Comparison of ENCODE assay signal across 39 cellular contexts in the genomic region with DNA sequence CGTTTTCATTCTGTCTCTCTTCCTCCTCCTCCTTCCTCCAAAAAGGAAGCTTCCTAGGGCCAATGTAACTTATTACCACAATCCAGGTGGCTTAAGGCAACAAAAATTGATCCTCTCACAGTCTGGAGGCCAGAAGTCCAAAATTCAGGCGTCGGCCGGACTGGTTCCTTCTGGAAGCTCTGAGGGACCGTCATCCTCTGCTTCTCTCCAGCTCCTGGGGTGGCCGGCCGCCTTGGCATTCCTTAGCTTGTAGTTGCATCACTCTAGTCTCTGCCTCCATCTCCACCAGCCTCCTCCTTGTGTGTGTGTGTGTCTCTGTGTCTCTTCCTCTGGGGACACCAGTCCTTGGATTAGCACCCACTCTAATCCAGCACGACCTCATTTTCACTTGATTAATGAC.
"Had no signal": no experiment of that assay in that cellular context is flagged by ENCODE, and none has a peak within 500 bp of the region (broad histone marks: within the 10 kb centered on the region; RNA-seq: fewer than 3 reads in every experiment).

No MANE protein-coding gene starts in this region.

- H3K9me3 Mint-ChIP-seq: activated T-helper 1 cell treated with anti-CD3 and anti-CD28 coated beads, Interleukin-12 subunit alpha, Interleukin-12 subunit beta, Interleukin-2, Interleukin-4 antibody, amounts not matched to agents 30 ng/mL and 10 ng/mL and 1 ng/mL, durations not matched to agents 14 hours and 24 hours and 36 hours had no signal

- H3K36me3 Mint-ChIP-seq: activated naive CD4-positive, alpha-beta T cell treated with anti-CD3 and anti-CD28 coated beads, Interleukin-2, amount 10 ng/mL, durations not matched to agents 7 days and 5 days; activated naive CD4-positive, alpha-beta T cell treated with anti-CD3 and anti-CD28 coated beads, Interleukin-2, amount 50 U/mL, for 24 hours; activated naive CD8-positive, alpha-beta T cell; activated naive CD8-positive, alpha-beta T cell treated with anti-CD3 and anti-CD28 coated beads for 36 hours; activated naive CD8-positive, alpha-beta T cell treated with anti-CD3 and anti-CD28 coated beads, Interleukin-2, amount 10 ng/mL, durations not matched to agents 7 days and 5 days; brain had no signal

- H3K27me3 Mint-ChIP-seq: activated naive CD4-positive, alpha-beta T cell treated with anti-CD3 and anti-CD28 coated beads, Interleukin-2, amount 10 ng/mL, durations not matched to agents 7 days and 5 days; activated naive CD4-positive, alpha-beta T cell treated with anti-CD3 and anti-CD28 coated beads, Interleukin-2, amount 50 U/mL, for 24 hours; activated naive CD8-positive, alpha-beta T cell treated with anti-CD3 and anti-CD28 coated beads for 36 hours; activated naive CD8-positive, alpha-beta T cell treated with anti-CD3 and anti-CD28 coated beads, Interleukin-2, amount 10 ng/mL, durations not matched to agents 7 days and 5 days; activated naive CD8-positive, alpha-beta T cell treated with anti-CD3 and anti-CD28 coated beads, Interleukin-2, amount 50 U/mL, for 24 hours had no signal

- H3K27me3 ChIP-seq: adrenal gland, ascending aorta, body of pancreas, brain microvascular endothelial cell, breast epithelium, cardiac muscle cell had no signal

- H3K4me3 Mint-ChIP-seq: activated naive CD4-positive, alpha-beta T cell treated with anti-CD3 and anti-CD28 coated beads for 36 hours; activated naive CD4-positive, alpha-beta T cell treated with anti-CD3 and anti-CD28 coated beads, Interleukin-2, amount 10 ng/mL, durations not matched to agents 7 days and 5 days; activated naive CD4-positive, alpha-beta T cell treated with anti-CD3 and anti-CD28 coated beads, Interleukin-2, amount 50 U/mL, for 24 hours; activated naive CD8-positive, alpha-beta T cell; activated naive CD8-positive, alpha-beta T cell treated with anti-CD3 and anti-CD28 coated beads for 36 hours; activated naive CD8-positive, alpha-beta T cell treated with anti-CD3 and anti-CD28 coated beads, Interleukin-2, amount 10 ng/mL, durations not matched to agents 7 days and 5 days; activated naive CD8-positive, alpha-beta T cell treated with anti-CD3 and anti-CD28 coated beads, Interleukin-2, amount 50 U/mL, for 24 hours; activated T-cell treated with anti-CD3 and anti-CD28 coated beads, Interleukin-2, amount 50 U/mL, for 24 hours; activated T-cell treated with anti-CD3 and anti-CD28 coated beads, Interleukin-2, amount 50 U/mL, for 4 hours; activated T-cell treated with anti-CD3 and anti-CD28 coated beads, Interleukin-2, amount 50 U/mL, for 72 hours; activated T-helper 1 cell treated with anti-CD3 and anti-CD28 coated beads, Interleukin-12 subunit alpha, Interleukin-12 subunit beta, Interleukin-2, Interleukin-4 antibody, amounts not matched to agents 30 ng/mL and 10 ng/mL and 1 ng/mL, durations not matched to agents 14 hours and 24 hours and 36 hours; activated T-helper 17 cell treated with anti-CD3 and anti-CD28 coated beads, Interleukin-2, amount 50 U/mL, for 72 hours; brain; central memory CD8-positive, alpha-beta T cell had no signal

- ATAC-seq: activated naive CD4-positive, alpha-beta T cell treated with anti-CD3 and anti-CD28 coated beads, Interleukin-2, amount 50 U/mL, for 72 hours; activated naive CD8-positive, alpha-beta T cell treated with anti-CD3 and anti-CD28 coated beads, Interleukin-2, amount 50 U/mL, for 24 hours; activated T-cell treated with anti-CD3 and anti-CD28 coated beads, Interleukin-2, amount 50 U/mL, for 4 hours; activated T-cell treated with anti-CD3 and anti-CD28 coated beads, Interleukin-2, amount 50 U/mL, for 72 hours; activated T-helper 17 cell treated with anti-CD3 and anti-CD28 coated beads, Interleukin-2, amount 50 U/mL, for 72 hours; body of pancreas had no signal

- H3K4me1 Mint-ChIP-seq: activated naive CD4-positive, alpha-beta T cell treated with anti-CD3 and anti-CD28 coated beads, Interleukin-2, amount 10 ng/mL, durations not matched to agents 7 days and 5 days; activated naive CD4-positive, alpha-beta T cell treated with anti-CD3 and anti-CD28 coated beads, Interleukin-2, amount 50 U/mL, for 24 hours; activated naive CD8-positive, alpha-beta T cell treated with anti-CD3 and anti-CD28 coated beads for 36 hours; activated naive CD8-positive, alpha-beta T cell treated with anti-CD3 and anti-CD28 coated beads, Interleukin-2, amount 10 ng/mL, durations not matched to agents 7 days and 5 days; activated naive CD8-positive, alpha-beta T cell treated with anti-CD3 and anti-CD28 coated beads, Interleukin-2, amount 50 U/mL, for 24 hours; activated T-helper 17 cell treated with anti-CD3 and anti-CD28 coated beads, Interleukin-2, amount 50 U/mL, for 72 hours; brain; central memory CD8-positive, alpha-beta T cell had no signal

- H3K4me1 ChIP-seq: adrenal gland, ascending aorta, body of pancreas, breast epithelium had no signal

- DNase-seq: activated effector memory CD4-positive, alpha-beta T cell treated with anti-CD3 and anti-CD28 coated beads, Interleukin-2, amount 50 U/mL, for 16 hours; activated effector memory CD4-positive, alpha-beta T cell treated with Interleukin-2 at 50 U/mL for 16 hours; activated gamma-delta T cell; activated gamma-delta T cell treated with Interleukin-2 at 50 U/mL for 16 hours; activated naive CD4-positive, alpha-beta T cell; activated naive CD4-positive, alpha-beta T cell treated with anti-CD3 and anti-CD28 coated beads for 36 hours; activated naive CD4-positive, alpha-beta T cell treated with anti-CD3 and anti-CD28 coated beads, Interleukin-2, amount 10 ng/mL, durations not matched to agents 7 days and 5 days; activated naive CD4-positive, alpha-beta T cell treated with anti-CD3 and anti-CD28 coated beads, Interleukin-2, amount 50 U/mL, for 16 hours; activated naive CD4-positive, alpha-beta T cell treated with Interleukin-2 at 50 U/mL for 16 hours; activated naive CD8-positive, alpha-beta T cell treated with anti-CD3 and anti-CD28 coated beads for 36 hours; activated naive CD8-positive, alpha-beta T cell treated with anti-CD3 and anti-CD28 coated beads, Interleukin-2, amount 10 ng/mL, durations not matched to agents 7 days and 5 days; activated naive CD8-positive, alpha-beta T cell treated with anti-CD3 and anti-CD28 coated beads, Interleukin-2, amount 50 U/mL, for 24 hours; activated T-cell treated with anti-CD3 and anti-CD28 coated beads for 4 hours; activated T-cell treated with anti-CD3 and anti-CD28 coated beads, Interleukin-2, amount 50 U/mL, for 1 hour; activated T-cell treated with anti-CD3 and anti-CD28 coated beads, Interleukin-2, amount 50 U/mL, for 24 hours; activated T-cell treated with anti-CD3 and anti-CD28 coated beads, Interleukin-2, amount 50 U/mL, for 4 hours; activated T-cell treated with anti-CD3 and anti-CD28 coated beads, Interleukin-2, amount 50 U/mL, for 48 hours; activated T-cell treated with anti-CD3 and anti-CD28 coated beads, Interleukin-2, amount 50 U/mL, for 72 hours; adrenal gland; amniotic stem cell; amygdala; anterior cingulate cortex; aorta; body of pancreas; brain microvascular endothelial cell; caudate nucleus; central memory CD4-positive, alpha-beta T cell; cerebellar nuclear complex had no signal

- H3K27ac Mint-ChIP-seq: activated naive CD4-positive, alpha-beta T cell treated with anti-CD3 and anti-CD28 coated beads for 36 hours; activated naive CD4-positive, alpha-beta T cell treated with anti-CD3 and anti-CD28 coated beads, Interleukin-2, amount 10 ng/mL, durations not matched to agents 7 days and 5 days; activated naive CD4-positive, alpha-beta T cell treated with anti-CD3 and anti-CD28 coated beads, Interleukin-2, amount 50 U/mL, for 24 hours; activated naive CD4-positive, alpha-beta T cell treated with anti-CD3 and anti-CD28 coated beads, Interleukin-2, amount 50 U/mL, for 72 hours; activated naive CD8-positive, alpha-beta T cell; activated naive CD8-positive, alpha-beta T cell treated with anti-CD3 and anti-CD28 coated beads for 36 hours; activated naive CD8-positive, alpha-beta T cell treated with anti-CD3 and anti-CD28 coated beads, Interleukin-2, amount 10 ng/mL, durations not matched to agents 7 days and 5 days; activated naive CD8-positive, alpha-beta T cell treated with anti-CD3 and anti-CD28 coated beads, Interleukin-2, amount 50 U/mL, for 24 hours; activated T-cell treated with anti-CD3 and anti-CD28 coated beads, Interleukin-2, amount 50 U/mL, for 24 hours; activated T-cell treated with anti-CD3 and anti-CD28 coated beads, Interleukin-2, amount 50 U/mL, for 72 hours; activated T-helper 1 cell treated with anti-CD3 and anti-CD28 coated beads, Interleukin-12 subunit alpha, Interleukin-12 subunit beta, Interleukin-2, Interleukin-4 antibody, amounts not matched to agents 30 ng/mL and 10 ng/mL and 1 ng/mL, durations not matched to agents 14 hours and 24 hours and 36 hours; activated T-helper 17 cell treated with anti-CD3 and anti-CD28 coated beads, Interleukin-2, amount 50 U/mL, for 72 hours; activated T-helper 2 cell treated with anti-CD3 and anti-CD28 coated beads, Interferon-gamma antibody, Interleukin-2, Interleukin-4, amounts not matched to agents 10 μg/mL and 5 μg/mL and 100 μg/mL, durations not matched to agents 14 hours and 24 hours and 36 hours; brain had no signal

- H3K4me3 ChIP-seq: adrenal gland, ascending aorta, body of pancreas, breast epithelium, cardiac muscle cell had no signal

- H3K9me3 ChIP-seq: adrenal gland, body of pancreas had no signal

- H3K27ac ChIP-seq: adrenal gland, ascending aorta, body of pancreas, brain microvascular endothelial cell, breast epithelium, cardiac muscle cell had no signal

- H3K36me3 ChIP-seq: adrenal gland, ascending aorta, brain microvascular endothelial cell, breast epithelium, cardiac muscle cell had no signal
